15 cellular contexts compared by ENCODE assay signal in genomic region chr1:65691152-65691900, GRCh38.
DNase-seq lines count a peak whose midpoint lies in the region; ATAC-seq and TF ChIP-seq lines count a peak whose summit lies in the region.
"Had no signal": no experiment of that assay in that cellular context is flagged by ENCODE, and none has a peak within 500 bp of the region (broad histone marks: within the 10 kb centered on the region; RNA-seq: fewer than 3 reads in every experiment).

No MANE protein-coding gene starts in this region.

- no peak overlapping the region for H4K5ac ChIP-seq in mesendoderm (ENCODE audit: low read length)

- H3K4me3 Mint-ChIP-seq in glutamatergic neuron (ENCODE audit: unreplicated experiment), result no peak overlapping the region
- H3K4me3 Mint-ChIP-seq: CD8-positive, alpha-beta memory T cell; stimulated activated naive B cell treated with anti-CD40 and anti-IgM and Interleukin-4, amounts not matched to agents 10 μg/mL and 1 μg/mL and 100 μg/mL, for 72 hours had no signal

- H3K27ac ChIP-seq in SK-N-MC, result peak overlapping the region; percentile 27
- peak overlapping the region in 3 of 4 donors; percentile 18 to 28 (median 23) for H3K27ac ChIP-seq in gastrocnemius medialis
- no peak overlapping the region for H3K27ac ChIP-seq in mesendoderm (ENCODE audit: low read depth, low read length)

- no peak overlapping the region for H4K8ac ChIP-seq in mesendoderm (ENCODE audit: low read depth, low read length)

- peaks cover 5% of the 10 kb centered on the region for H3K27me3 Mint-ChIP-seq in glutamatergic neuron (ENCODE audit: unreplicated experiment)

- no peak overlapping the region for H3K4ac ChIP-seq in mesendoderm (ENCODE audit: low read depth, low read length)

- H3K56ac ChIP-seq in mesendoderm (ENCODE audit: low read length), result no peak overlapping the region

- no peaks in the 10 kb centered on the region for H3K79me1 ChIP-seq in mesendoderm (ENCODE audit: low read length)

- H3K36me3 Mint-ChIP-seq in glutamatergic neuron (ENCODE audit: unreplicated experiment), result peaks cover 2% of the 10 kb centered on the region
- H3K36me3 Mint-ChIP-seq: CD8-positive, alpha-beta memory T cell; stimulated activated naive B cell treated with anti-CD40 and anti-IgM and Interleukin-4, amounts not matched to agents 10 μg/mL and 1 μg/mL and 100 μg/mL, for 72 hours had no signal

- no peak overlapping the region for H2AK5ac ChIP-seq in mesendoderm (ENCODE audit: low read length)

- no peak overlapping the region for H3K4me3 ChIP-seq in SK-N-MC
- no peak overlapping the region for H3K4me3 ChIP-seq in gastrocnemius medialis
- no peak overlapping the region for H3K4me3 ChIP-seq in mesendoderm (ENCODE audit: low read length)

- H2BK120ac ChIP-seq in mesendoderm (ENCODE audit: low read depth, low read length), result no peak overlapping the region

- H3K9me3 ChIP-seq in SK-N-MC (ENCODE audit: low read depth, low read length) (no peaks in the 10 kb centered on the region), gastrocnemius medialis (no peaks in the 10 kb centered on the region)

- ATAC-seq in gastrocnemius medialis, result peak in 1 of 2 donors; percentile 33
- ATAC-seq: stimulated activated naive B cell treated with anti-CD40 and anti-IgM and Interleukin-4, amounts not matched to agents 10 μg/mL and 1 μg/mL and 100 μg/mL, for 72 hours had no signal

- H3K4me1 ChIP-seq in gastrocnemius medialis (peaks cover 18 to 22% of the 10 kb centered on the region in 2 donors), mesendoderm (ENCODE audit: control insufficient read depth, low read depth, low read length) (peaks cover 2% of the 10 kb centered on the region)

- peaks cover 6% of the 10 kb centered on the region for H3K4me1 Mint-ChIP-seq in glutamatergic neuron (ENCODE audit: low read depth, unreplicated experiment)
- H3K4me1 Mint-ChIP-seq: stimulated activated naive B cell treated with anti-CD40 and anti-IgM and Interleukin-4, amounts not matched to agents 10 μg/mL and 1 μg/mL and 100 μg/mL, for 72 hours had no signal

- no peaks in the 10 kb centered on the region for H3K36me3 ChIP-seq in SK-N-MC (ENCODE audit: insufficient read depth, low read length)
- no peaks in the 10 kb centered on the region for H3K36me3 ChIP-seq in gastrocnemius medialis
- H3K36me3 ChIP-seq in mesendoderm (ENCODE audit: control insufficient read depth, insufficient read depth, low read length), result no peaks in the 10 kb centered on the region

- H3K9ac ChIP-seq in SK-N-MC (ENCODE audit: insufficient read length), result no peak overlapping the region
- H3K9ac ChIP-seq in mesendoderm (ENCODE audit: low read length), result no peak overlapping the region

- WGBS in mesendoderm (ENCODE audit: extremely low coverage, insufficient coverage, low lambda C conversion rate), result no CpG with 5 or more reads among the region's 6 CpGs

- H3K79me2 ChIP-seq in mesendoderm (ENCODE audit: control insufficient read depth, insufficient read depth, low read length), result no peaks in the 10 kb centered on the region

- intact Hi-C loops in head of caudate nucleus (cut with DNase I) (loop anchor here (5.0 to 10.0 kb wide), 2 partner anchors 256 to 477 kb away; no protein-coding TSS in a partner anchor), gastrocnemius medialis (cut with DNase I; ENCODE audit: low total_unique reads) (no loop called here)

- no peaks in the 10 kb centered on the region for H3K27me3 ChIP-seq in gastrocnemius medialis
- no peaks in the 10 kb centered on the region for H3K27me3 ChIP-seq in mesendoderm (ENCODE audit: insufficient read depth, low read length, poor library complexity)

- in situ Hi-C loops in KBM-7 (cut with MboI; ENCODE audit: low pct_unique_long_range_greater_than_20kb, low sequenced_read_pairs) (loop anchor here (25.0 kb wide), 1 partner anchor 454 kb away; no protein-coding TSS in a partner anchor), gastrocnemius medialis (cut with MboI; ENCODE audit: low sequenced_read_pairs in 4 of 4) (loop anchor here (25.0 kb wide), 3 partner anchors 254 to 604 kb away; no protein-coding TSS in a partner anchor)

- TF ChIP-seq POLR2A in gastrocnemius medialis (IDR thresholded peaks at IDR 0.05), result no peak

- no peak overlapping the region for H3K18ac ChIP-seq in mesendoderm (ENCODE audit: low read length)

- no peak overlapping the region for H2BK15ac ChIP-seq in mesendoderm (replicated peaks; ENCODE audit: low read depth)

- H2BK5ac ChIP-seq in mesendoderm (ENCODE audit: low read length), result no peak overlapping the region

- no peak overlapping the region for H3K23ac ChIP-seq in mesendoderm (ENCODE audit: low read length)

- no peak overlapping the region for H3K4me2 ChIP-seq in mesendoderm (ENCODE audit: low read length)

- H3K9me3 Mint-ChIP-seq in glutamatergic neuron (ENCODE audit: unreplicated experiment), result peaks cover 3% of the 10 kb centered on the region
- H3K9me3 Mint-ChIP-seq: CD8-positive, alpha-beta memory T cell; stimulated activated naive B cell treated with anti-CD40 and anti-IgM and Interleukin-4, amounts not matched to agents 10 μg/mL and 1 μg/mL and 100 μg/mL, for 72 hours had no signal

- H3K27ac Mint-ChIP-seq in glutamatergic neuron (ENCODE audit: unreplicated experiment), result no peak overlapping the region
- H3K27ac Mint-ChIP-seq: CD8-positive, alpha-beta memory T cell; stimulated activated naive B cell treated with anti-CD40 and anti-IgM and Interleukin-4, amounts not matched to agents 10 μg/mL and 1 μg/mL and 100 μg/mL, for 72 hours had no signal

- DNase-seq in KBM-7 (peak; percentile 85), SK-N-MC (ENCODE audit: low read depth, low spot score) (no peak), head of caudate nucleus (peak; percentile 26 to 86 (median 69)), gastrocnemius medialis (peak in 1 of 2 donors; percentile 24), glutamatergic neuron (no peak), SHP77 (lab: John Stamatoyannopoulos, UW) (no peak), mesendoderm (no peak)
- no peak for DNase-seq in stimulated activated CD4-positive, alpha-beta T cell treated with anti-CD3 and anti-CD28 coated beads, Interleukin-2, amount 100 ng/mL, for 48 hours
- DNase-seq: activated CD4-positive, alpha-beta T cell treated with anti-CD3 and anti-CD28 coated beads, Interleukin-2, amount 50 U/mL, for 48 hours; activated gamma-delta T cell; CD8-positive, alpha-beta memory T cell; central memory CD4-positive, alpha-beta T cell; NCI-H510A; stimulated activated CD4-positive, alpha-beta T cell treated with anti-CD3 and anti-CD28 coated beads, Interleukin-2, amount 100 ng/mL, for 24 hours; stimulated activated naive B cell treated with anti-CD40 and anti-IgM and Interleukin-4, amounts not matched to agents 10 μg/mL and 1 μg/mL and 100 μg/mL, for 72 hours had no signal

- no peak for TF ChIP-seq CTCF in gastrocnemius medialis (IDR thresholded peaks at IDR 0.05 in 4 of 5, conservative IDR thresholded peaks at IDR 0.05 in 1 of 5)
- no peak for TF ChIP-seq CTCF in glutamatergic neuron (IDR thresholded peaks at IDR 0.05; ENCODE audit: partially characterized antibody, unreplicated experiment)

Comparison
In these comparisons a context has a peak if more than half of its experiments do, and no peak if none do; other contexts are left out.
1. DNase-seq: peak in KBM-7 (single experiment) and head of caudate nucleus (42 of 42); none in SK-N-MC (single experiment), glutamatergic neuron (single experiment), SHP77 (0 of 2), stimulated activated CD4-positive, alpha-beta T cell treated with anti-CD3 and anti-CD28 coated beads, Interleukin-2, amount 100 ng/mL, for 48 hours (0 of 2) and mesendoderm (single experiment).